8 cellular contexts compared by ENCODE assay signal in the genomic region with DNA sequence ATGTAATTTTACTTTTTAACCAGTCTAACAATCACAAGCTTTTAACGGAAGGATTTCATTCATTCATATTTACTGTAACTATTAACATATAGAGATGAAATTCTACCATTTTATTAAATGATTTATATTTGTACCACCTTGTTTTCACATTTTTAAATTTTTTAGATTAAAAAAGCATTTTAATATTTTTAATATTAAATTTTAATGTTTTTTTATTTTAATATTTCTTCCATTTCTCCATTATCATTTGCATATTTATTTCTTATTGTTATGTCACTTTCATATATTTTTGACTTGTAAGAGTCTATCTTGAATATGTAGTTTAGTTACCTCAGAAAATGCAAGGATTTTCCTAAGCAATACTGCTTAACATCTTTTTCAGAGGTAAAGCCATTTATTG.
"Had no signal": no experiment of that assay in that cellular context is flagged by ENCODE, and none has a peak within 500 bp of the region (broad histone marks: within the 10 kb centered on the region; RNA-seq: fewer than 3 reads in every experiment).

No MANE protein-coding gene starts in this region.

- H3K27me3 Mint-ChIP-seq: IgD-negative memory B cell had no signal

- H3K9me3 Mint-ChIP-seq: H9 had no signal

- H3K9ac ChIP-seq: GM23248 had no signal

- H3K4me3 ChIP-seq: GM23248 had no signal

- FAIRE-seq: H1, H54, HepG2 had no signal

- DNase-seq: GM23248, H9, HCEC 1CT, KBM-7 had no signal

- H3K36me3 Mint-ChIP-seq: IgD-negative memory B cell had no signal

- H3K4me1 Mint-ChIP-seq: H9, IgD-negative memory B cell had no signal

- H3K27ac ChIP-seq: GM23248 had no signal

- H3K27ac Mint-ChIP-seq: H9, IgD-negative memory B cell had no signal

- H3K4me3 Mint-ChIP-seq: H9, IgD-negative memory B cell had no signal
